1 cellular context compared by ENCODE assay signal in the genomic region with DNA sequence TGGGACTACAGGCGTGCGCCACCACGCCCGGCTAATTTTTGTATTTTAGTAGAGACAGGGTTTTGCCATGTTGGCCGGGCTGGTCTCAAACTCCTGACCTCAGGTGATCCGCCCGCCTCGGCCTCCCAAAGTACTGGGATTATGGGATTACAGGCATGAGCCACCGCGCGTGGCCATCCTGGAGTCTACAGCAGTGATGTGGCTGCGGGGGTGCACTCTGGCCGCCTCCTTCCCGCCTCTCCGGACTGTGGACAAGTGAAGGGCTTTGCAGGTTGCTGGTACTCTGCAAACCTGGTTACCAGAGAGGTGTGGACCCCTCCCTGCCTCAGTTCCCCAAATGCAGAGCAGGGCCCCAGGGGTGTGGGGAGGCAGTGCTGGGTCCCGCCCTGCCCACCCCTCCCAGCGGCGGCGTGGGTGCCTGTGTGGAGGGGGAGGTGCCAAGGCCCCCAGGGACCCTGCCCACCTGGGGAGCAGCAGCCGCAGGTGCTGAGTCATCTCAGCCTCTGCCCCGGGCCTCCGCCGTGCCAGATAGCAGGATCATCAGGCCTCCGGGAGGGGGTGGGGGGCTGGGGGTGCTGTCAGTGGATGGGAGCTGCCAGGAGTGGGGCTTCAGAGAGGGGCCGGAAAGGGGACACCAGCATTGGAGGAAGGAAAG.
TF ChIP-seq lines count a peak whose summit lies in the region.

No MANE protein-coding gene starts in this region.

TF ChIP-seq in IMR-90, 13 proteins besides CTCF, POLR2A, EP300 and RAD21:
- no peak for TF ChIP-seq SMC3 (IDR thresholded peaks at IDR 0.05; ENCODE audit: low read depth, low read length)
- 0 out of 2 replicates have a peak, but pooled peaks have one; percentile 7 for TF ChIP-seq NFE2L2 (IDR thresholded peaks at IDR 0.05; ENCODE audit: low read depth, low read length)
- no peak for TF ChIP-seq MAZ (IDR thresholded peaks at IDR 0.05; ENCODE audit: borderline replicate concordance, low read depth, low read length)
